Comparison of ENCODE assay signal across 8 cellular contexts in the genomic region with DNA sequence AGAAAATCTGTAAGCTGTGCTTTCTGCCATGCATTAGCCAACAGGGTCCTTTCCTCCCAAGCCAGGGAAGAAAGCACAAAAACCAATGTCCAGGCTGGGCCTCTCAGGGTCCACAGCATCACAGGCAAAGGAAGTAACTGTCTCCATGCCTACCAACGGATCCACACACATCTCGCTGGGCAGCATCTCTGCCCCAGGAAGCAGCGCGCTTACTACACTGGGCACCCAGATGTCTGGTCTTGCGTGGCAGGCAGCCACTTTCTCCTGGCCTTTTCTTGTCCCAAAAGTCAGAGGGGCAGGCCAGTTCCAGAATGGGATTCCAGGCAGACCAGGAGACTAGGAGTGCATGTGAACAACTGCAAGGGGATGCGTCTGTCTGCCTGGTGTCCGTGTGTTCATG.
A peak's percentile ranks its signal among the peaks of the same experiment; 100 is the strongest.
DNase-seq lines count a peak whose midpoint lies in the region; ATAC-seq and TF ChIP-seq lines count a peak whose summit lies in the region.
"Not testable (repeated sequence)": the region's sequence is repeated elsewhere in the genome, so short reads cannot be mapped to it uniquely, and the experiment has no call there.

No MANE protein-coding gene starts in this region.

- H3K23ac ChIP-seq in IMR-90 (ENCODE audit: low read depth, low read length) = not testable (repeated sequence)

- not testable (repeated sequence) for H3K79me2 ChIP-seq in SK-N-SH (ENCODE audit: insufficient read depth)

- not testable (repeated sequence) for ATAC-seq in IMR-90 (ENCODE audit: low read depth)
- ATAC-seq in heart right ventricle = peak; percentile 23 to 79 (median 58)
- ATAC-seq in left lung = peak; percentile 10
- peak; percentile 26 to 63 (median 58) for ATAC-seq in psoas muscle

- not testable (repeated sequence) for H2AFZ ChIP-seq in IMR-90 (replicated peaks; ENCODE audit: low read length, poor library complexity); SK-N-SH (ENCODE audit: low read depth)

- H3K18ac ChIP-seq in IMR-90 (ENCODE audit: low read depth, low read length) = peak overlapping the region; percentile 65

- CTCF ChIA-PET in AG04450 (lab: Charles Lee); IMR-90 (lab: Yijun Ruan, JAX); SK-N-SH (lab: Yijun Ruan, JAX): not testable (repeated sequence)

- H3K36me3 ChIP-seq in IMR-90 (ENCODE audit: control insufficient read depth, insufficient read depth, low read length); SK-N-SH (replicated peaks in 1 of 2; ENCODE audit: control insufficient read depth in 1 of 2, insufficient read depth in 2 of 2, low read length in 1 of 2); heart right ventricle; left lung; psoas muscle (ENCODE audit: insufficient read depth in 1 of 2, low read depth in 1 of 2); tibial artery: not testable (repeated sequence)

- TF ChIP-seq CTCF in AG04450 (IDR thresholded peaks at IDR 0.05; ENCODE audit: low read depth, low read length); IMR-90 (conservative IDR thresholded peaks at IDR 0.05; ENCODE audit: low read depth, low read length); SK-N-SH (IDR thresholded peaks at IDR 0.05); coronary artery (IDR thresholded peaks at IDR 0.05); heart right ventricle (IDR thresholded peaks at IDR 0.05); left lung (IDR thresholded peaks at IDR 0.05); psoas muscle (IDR thresholded peaks at IDR 0.05); tibial artery (IDR thresholded peaks at IDR 0.05): not testable (repeated sequence)

- H4K20me1 ChIP-seq in IMR-90 (ENCODE audit: insufficient read depth, low read length); SK-N-SH (ENCODE audit: insufficient read depth): not testable (repeated sequence)

- H2AK9ac ChIP-seq in IMR-90 (replicated peaks; ENCODE audit: low read depth, low read length, poor library complexity) = not testable (repeated sequence)

- H3K14ac ChIP-seq in IMR-90 (replicated peaks; ENCODE audit: low read depth, low read length) = not testable (repeated sequence)

- dilution Hi-C loops in IMR-90 (cut with HindIII; ENCODE audit: low sequenced_read_pairs, unreplicated experiment) = not testable (repeated sequence)

- not testable (repeated sequence) for TF ChIP-seq EP300 in SK-N-SH (IDR thresholded peaks at IDR 0.05; ENCODE audit: borderline replicate concordance in 1 of 2, low read depth in 1 of 2, low read length in 1 of 2)

- not testable (repeated sequence) for H3K4me3 ChIP-seq in AG04450 (ENCODE audit: low read depth, low read length); IMR-90 (ENCODE audit: insufficient read depth, low read depth, low read length); SK-N-SH (ENCODE audit: low read depth in 2 of 2, low read length in 1 of 2); coronary artery; heart right ventricle; left lung; psoas muscle; tibial artery

- H3K79me1 ChIP-seq in IMR-90 (ENCODE audit: low read depth in 1 of 2, low read length in 2 of 2) = not testable (repeated sequence)

- not testable (repeated sequence) for H2AK5ac ChIP-seq in IMR-90 (ENCODE audit: low read depth, low read length)

- H3K9me3 ChIP-seq in AG04450 (ENCODE audit: control insufficient read depth, insufficient read depth, low read length); IMR-90 (ENCODE audit: control insufficient read depth, insufficient read depth, low read length); SK-N-SH; left lung; psoas muscle; tibial artery: not testable (repeated sequence)
- H3K9me3 ChIP-seq in heart right ventricle = peaks cover 0 to 11% (median 0%) of the 10 kb centered on the region in 11 donors

- DNase-seq in AG04450 (ENCODE audit: low read depth, low spot score); IMR-90; SK-N-SH; left lung; psoas muscle: not testable (repeated sequence)
- DNase-seq in coronary artery (ENCODE audit: low spot score) (peak; percentile 38), heart right ventricle (peak in 1 of 2 donors; percentile 20), tibial artery (peak in 1 of 2 donors; percentile 74)

- H4K8ac ChIP-seq in IMR-90 (ENCODE audit: low read depth in 2 of 2, low read length in 2 of 2) = not testable (repeated sequence)

- in situ Hi-C loops in IMR-90 (cut with MboI; ENCODE audit: low sequenced_read_pairs) = not testable (repeated sequence)

- peak overlapping the region; percentile 64 for H3K4me2 ChIP-seq in IMR-90 (ENCODE audit: low read depth, low read length)
- H3K4me2 ChIP-seq in SK-N-SH = peak overlapping the region; percentile 63; the same call in 1 of the 2 replicates

- not testable (repeated sequence) for H3K4me1 ChIP-seq in IMR-90 (ENCODE audit: control insufficient read depth, insufficient read depth, low read length); SK-N-SH (ENCODE audit: control insufficient read depth in 1 of 2, insufficient read depth in 2 of 2, low read depth in 1 of 2, low read length in 1 of 2); left lung; psoas muscle
- peaks cover 0 to 21% (median 3%) of the 10 kb centered on the region in 9 donors for H3K4me1 ChIP-seq in heart right ventricle
- peaks cover 0 to 12% (median 7%) of the 10 kb centered on the region in 4 donors for H3K4me1 ChIP-seq in tibial artery

- peak overlapping the region; percentile 21 for H3K27ac ChIP-seq in AG04450 (ENCODE audit: low read depth, low read length)
- peak overlapping the region; percentile 77 for H3K27ac ChIP-seq in IMR-90 (ENCODE audit: insufficient read depth, low read length)
- H3K27ac ChIP-seq in SK-N-SH (ENCODE audit: low read depth in 2 of 2, low read length in 1 of 2) = peak overlapping the region in 1 of 2 experiments; percentile 94; a peak in 3 of 4 replicates
- H3K27ac ChIP-seq in coronary artery = peak overlapping the region in 1 of 2 donors; percentile 86
- H3K27ac ChIP-seq in heart right ventricle = peak overlapping the region in 6 of 10 donors; percentile 41 to 80 (median 60)
- not testable (repeated sequence) for H3K27ac ChIP-seq in left lung
- H3K27ac ChIP-seq in psoas muscle = peak overlapping the region; percentile 50
- peak overlapping the region; percentile 63 to 71 for H3K27ac ChIP-seq in tibial artery

- not testable (repeated sequence) for TF ChIP-seq RAD21 in IMR-90 (IDR thresholded peaks at IDR 0.05; ENCODE audit: low read length); SK-N-SH (IDR thresholded peaks at IDR 0.05; ENCODE audit: low read length)

- not testable (repeated sequence) for BruUV-seq in IMR-90 (replicated peaks; lab: Mats Ljungman, UMichigan)

- not testable (repeated sequence) for TF ChIP-seq POLR2A in IMR-90 (IDR thresholded peaks at IDR 0.05; ENCODE audit: low read depth, low read length)

- POLR2A ChIA-PET in AG04450 (lab: Yijun Ruan, JAX); IMR-90 (lab: Charles Lee; ENCODE audit: unreplicated experiment); SK-N-SH (lab: Yijun Ruan, JAX): not testable (repeated sequence)

- H3K27me3 ChIP-seq in AG04450 (ENCODE audit: control insufficient read depth, insufficient read depth, low read length); IMR-90 (ENCODE audit: control insufficient read depth, insufficient read depth, low read length); SK-N-SH (ENCODE audit: insufficient read depth); heart right ventricle; left lung; psoas muscle (ENCODE audit: insufficient read depth in 3 of 3, low read length in 2 of 3); tibial artery: not testable (repeated sequence)

- not testable (repeated sequence) for H2BK5ac ChIP-seq in IMR-90 (ENCODE audit: low read depth, low read length, poor library complexity, severe bottlenecking)

- H2BK120ac ChIP-seq in IMR-90 (ENCODE audit: low read depth, low read length) = not testable (repeated sequence)

- H4K91ac ChIP-seq in IMR-90 (ENCODE audit: insufficient read depth, low read depth, low read length) = not testable (repeated sequence)

- not testable (repeated sequence) for H3K56ac ChIP-seq in IMR-90 (ENCODE audit: extremely low read depth, insufficient read depth, low read length)

- not testable (repeated sequence) for H3K4ac ChIP-seq in IMR-90 (ENCODE audit: low read depth, low read length)

- H3K9me2 ChIP-seq in SK-N-SH = not testable (repeated sequence)

- not testable (repeated sequence) for H3K9ac ChIP-seq in IMR-90 (ENCODE audit: low read depth, low read length); SK-N-SH

- not testable (repeated sequence) for H3K9me1 ChIP-seq in IMR-90 (ENCODE audit: insufficient read depth, low read length)

- intact Hi-C loops in IMR-90 (cut with micrococcal nuclease); heart right ventricle (cut with DNase I); left lung (cut with DNase I); psoas muscle (cut with DNase I); tibial artery (cut with DNase I; ENCODE audit: low total_unique reads): not testable (repeated sequence)

- H3F3A ChIP-seq in SK-N-SH (replicated peaks; ENCODE audit: insufficient read depth) = not testable (repeated sequence)

- no CpG with 5 or more reads among the region's 7 CpGs for WGBS in IMR-90 (ENCODE audit: extremely low coverage in 2 of 2, insufficient read length in 1 of 2), 2 experiments
- 39% methylated on average over 6 of the region's 7 CpGs for WGBS in SK-N-SH (ENCODE audit: low lambda C conversion rate)
- WGBS in heart right ventricle, 2 donors = 38 to 46% methylated on average over 7 of the region's 7 CpGs
- WGBS in psoas muscle, 3 donors = 14 to 18% (median 16%) methylated on average over 5 to 7 of the region's 7 CpGs

- not testable (repeated sequence) for H4K5ac ChIP-seq in IMR-90 (ENCODE audit: low read depth, low read length)

- H2BK15ac ChIP-seq in IMR-90 (ENCODE audit: low read depth, low read length) = not testable (repeated sequence)

- H2BK20ac ChIP-seq in IMR-90 (ENCODE audit: low read depth, low read length) = not testable (repeated sequence)
